15 cellular contexts compared by ENCODE assay signal in the genomic region with DNA sequence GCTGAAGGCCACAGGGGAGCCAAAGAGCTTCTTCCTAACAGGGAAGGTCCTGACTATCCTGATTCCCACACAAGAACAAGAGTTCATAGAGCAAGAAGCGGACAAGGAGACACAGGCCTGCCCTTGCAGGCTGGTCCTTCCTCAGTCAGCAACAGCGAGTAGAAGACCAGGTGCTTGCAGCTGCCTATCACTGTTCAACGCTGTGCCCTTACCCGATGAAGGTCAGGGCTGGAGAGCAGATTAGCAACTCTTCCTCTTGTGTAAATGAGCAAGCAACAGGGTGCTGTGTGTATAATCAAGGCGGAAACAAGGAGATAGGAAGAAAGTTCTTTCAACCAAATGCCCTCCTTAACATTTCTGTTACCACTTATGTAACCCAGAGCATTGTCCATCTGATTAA.
"Had no signal": no experiment of that assay in that cellular context is flagged by ENCODE, and none has a peak within 500 bp of the region (broad histone marks: within the 10 kb centered on the region; RNA-seq: fewer than 3 reads in every experiment).

No MANE protein-coding gene starts in this region.

- H3K9me3 ChIP-seq: esophagus muscularis mucosa, prostate gland, upper lobe of right lung had no signal

- H3K4me3 ChIP-seq: coronary artery, esophagus muscularis mucosa, prostate gland, upper lobe of right lung had no signal

- H3K27ac Mint-ChIP-seq: activated CD4-positive, alpha-beta T cell treated with anti-CD3 and anti-CD28 coated beads, Interleukin-2, amount 10 ng/mL, durations not matched to agents 7 days and 5 days; nephron progenitor cell; stimulated activated naive CD8-positive, alpha-beta T cell treated with anti-CD3 and anti-CD28 coated beads, Interleukin-15, Interleukin-2, amounts not matched to agents 100 ng/mL and 50 ng/mL, for 24 hours; T-helper 2 cell treated with Interferon-gamma antibody and Interleukin-4, amounts not matched to agents 5 μg/mL and 100 μg/mL, for 36 hours had no signal

- DNase-seq: activated CD4-positive, alpha-beta T cell treated with anti-CD3 and anti-CD28 coated beads, Interleukin-2, amount 10 ng/mL, durations not matched to agents 7 days and 5 days; activated CD8-positive, alpha-beta memory T cell treated with anti-CD3 and anti-CD28 coated beads for 24 hours; activated naive CD4-positive, alpha-beta T cell; anterior cingulate cortex; brain microvascular endothelial cell; nephron progenitor cell; right cardiac atrium; small intestine; upper lobe of right lung had no signal

- H3K27me3 Mint-ChIP-seq: central memory CD8-positive, alpha-beta T cell; stimulated activated naive CD8-positive, alpha-beta T cell treated with anti-CD3 and anti-CD28 coated beads, Interleukin-15, Interleukin-2, amounts not matched to agents 100 ng/mL and 50 ng/mL, for 24 hours had no signal

- H3K4me3 Mint-ChIP-seq: activated CD4-positive, alpha-beta T cell treated with anti-CD3 and anti-CD28 coated beads, Interleukin-2, amount 10 ng/mL, durations not matched to agents 7 days and 5 days; central memory CD8-positive, alpha-beta T cell; nephron progenitor cell; stimulated activated naive CD8-positive, alpha-beta T cell treated with anti-CD3 and anti-CD28 coated beads, Interleukin-15, Interleukin-2, amounts not matched to agents 100 ng/mL and 50 ng/mL, for 24 hours; T-helper 2 cell treated with Interferon-gamma antibody and Interleukin-4, amounts not matched to agents 5 μg/mL and 100 μg/mL, for 36 hours had no signal

- ATAC-seq: right cardiac atrium, upper lobe of right lung had no signal

- H3K27ac ChIP-seq: brain microvascular endothelial cell, coronary artery, esophagus muscularis mucosa, prostate gland, upper lobe of right lung had no signal

- H3K9me3 Mint-ChIP-seq: activated CD4-positive, alpha-beta T cell treated with anti-CD3 and anti-CD28 coated beads, Interleukin-2, amount 10 ng/mL, durations not matched to agents 7 days and 5 days; central memory CD8-positive, alpha-beta T cell; nephron progenitor cell; stimulated activated naive CD8-positive, alpha-beta T cell treated with anti-CD3 and anti-CD28 coated beads, Interleukin-15, Interleukin-2, amounts not matched to agents 100 ng/mL and 50 ng/mL, for 24 hours; T-helper 2 cell treated with Interferon-gamma antibody and Interleukin-4, amounts not matched to agents 5 μg/mL and 100 μg/mL, for 36 hours had no signal

- H3K36me3 ChIP-seq: brain microvascular endothelial cell, esophagus muscularis mucosa, prostate gland, upper lobe of right lung had no signal

- H3K27me3 ChIP-seq: brain microvascular endothelial cell, esophagus muscularis mucosa, upper lobe of right lung had no signal

- H3K4me1 Mint-ChIP-seq: central memory CD8-positive, alpha-beta T cell had no signal

- H3K4me1 ChIP-seq: prostate gland, upper lobe of right lung had no signal
